Comparison of ENCODE assay signal across 1 cellular context in genomic region chr16:81035975-81036750, GRCh38.
TF ChIP-seq lines count a peak whose summit lies in the region.

No MANE protein-coding gene starts in this region.

TF ChIP-seq in WTC11, 78 proteins besides CTCF, POLR2A, EP300 and RAD21 (continued from another document):
- TF ChIP-seq ATF3 (CRISPR knock-in tag; conservative IDR thresholded peaks at IDR 0.05): no peak
- peak; percentile 49; the same call in 1 of the 2 replicates for TF ChIP-seq FOXP1 (CRISPR knock-in tag; IDR thresholded peaks at IDR 0.05; ENCODE audit: borderline replicate concordance)
- no peak for TF ChIP-seq ATF6 (CRISPR knock-in tag; IDR thresholded peaks at IDR 0.05)
- no peak for TF ChIP-seq NFYB (CRISPR knock-in tag; conservative IDR thresholded peaks at IDR 0.05; ENCODE audit: low read depth)
- 0 out of 2 replicates have a peak, but pooled peaks have one; percentile 4 for TF ChIP-seq CREM (CRISPR knock-in tag; IDR thresholded peaks at IDR 0.05)
- TF ChIP-seq, protein P1, sequence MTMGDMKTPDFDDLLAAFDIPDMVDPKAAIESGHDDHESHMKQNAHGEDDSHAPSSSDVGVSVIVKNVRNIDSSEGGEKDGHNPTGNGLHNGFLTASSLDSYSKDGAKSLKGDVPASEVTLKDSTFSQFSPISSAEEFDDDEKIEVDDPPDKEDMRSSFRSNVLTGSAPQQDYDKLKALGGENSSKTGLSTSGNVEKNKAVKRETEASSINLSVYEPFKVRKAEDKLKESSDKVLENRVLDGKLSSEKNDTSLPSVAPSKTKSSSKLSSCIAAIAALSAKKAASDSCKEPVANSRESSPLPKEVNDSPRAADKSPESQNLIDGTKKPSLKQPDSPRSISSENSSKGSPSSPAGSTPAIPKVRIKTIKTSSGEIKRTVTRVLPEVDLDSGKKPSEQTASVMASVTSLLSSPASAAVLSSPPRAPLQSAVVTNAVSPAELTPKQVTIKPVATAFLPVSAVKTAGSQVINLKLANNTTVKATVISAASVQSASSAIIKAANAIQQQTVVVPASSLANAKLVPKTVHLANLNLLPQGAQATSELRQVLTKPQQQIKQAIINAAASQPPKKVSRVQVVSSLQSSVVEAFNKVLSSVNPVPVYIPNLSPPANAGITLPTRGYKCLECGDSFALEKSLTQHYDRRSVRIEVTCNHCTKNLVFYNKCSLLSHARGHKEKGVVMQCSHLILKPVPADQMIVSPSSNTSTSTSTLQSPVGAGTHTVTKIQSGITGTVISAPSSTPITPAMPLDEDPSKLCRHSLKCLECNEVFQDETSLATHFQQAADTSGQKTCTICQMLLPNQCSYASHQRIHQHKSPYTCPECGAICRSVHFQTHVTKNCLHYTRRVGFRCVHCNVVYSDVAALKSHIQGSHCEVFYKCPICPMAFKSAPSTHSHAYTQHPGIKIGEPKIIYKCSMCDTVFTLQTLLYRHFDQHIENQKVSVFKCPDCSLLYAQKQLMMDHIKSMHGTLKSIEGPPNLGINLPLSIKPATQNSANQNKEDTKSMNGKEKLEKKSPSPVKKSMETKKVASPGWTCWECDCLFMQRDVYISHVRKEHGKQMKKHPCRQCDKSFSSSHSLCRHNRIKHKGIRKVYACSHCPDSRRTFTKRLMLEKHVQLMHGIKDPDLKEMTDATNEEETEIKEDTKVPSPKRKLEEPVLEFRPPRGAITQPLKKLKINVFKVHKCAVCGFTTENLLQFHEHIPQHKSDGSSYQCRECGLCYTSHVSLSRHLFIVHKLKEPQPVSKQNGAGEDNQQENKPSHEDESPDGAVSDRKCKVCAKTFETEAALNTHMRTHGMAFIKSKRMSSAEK (CRISPR knock-in tag; IDR thresholded peaks at IDR 0.05; ENCODE audit: borderline replicate concordance): no peak
- no peak for TF ChIP-seq ZNF396 (CRISPR knock-in tag; IDR thresholded peaks at IDR 0.05; ENCODE audit: borderline replicate concordance)
- TF ChIP-seq, protein P2, sequence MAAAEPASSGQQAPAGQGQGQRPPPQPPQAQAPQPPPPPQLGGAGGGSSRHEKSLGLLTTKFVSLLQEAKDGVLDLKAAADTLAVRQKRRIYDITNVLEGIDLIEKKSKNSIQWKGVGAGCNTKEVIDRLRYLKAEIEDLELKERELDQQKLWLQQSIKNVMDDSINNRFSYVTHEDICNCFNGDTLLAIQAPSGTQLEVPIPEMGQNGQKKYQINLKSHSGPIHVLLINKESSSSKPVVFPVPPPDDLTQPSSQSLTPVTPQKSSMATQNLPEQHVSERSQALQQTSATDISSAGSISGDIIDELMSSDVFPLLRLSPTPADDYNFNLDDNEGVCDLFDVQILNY (CRISPR knock-in tag; IDR thresholded peaks at IDR 0.05): 0 out of 2 replicates have a peak, but pooled peaks have one; percentile 18
- TF ChIP-seq ZNF138 (CRISPR knock-in tag; conservative IDR thresholded peaks at IDR 0.05): no peak
